10 cellular contexts compared by ENCODE assay signal in the genomic region with DNA sequence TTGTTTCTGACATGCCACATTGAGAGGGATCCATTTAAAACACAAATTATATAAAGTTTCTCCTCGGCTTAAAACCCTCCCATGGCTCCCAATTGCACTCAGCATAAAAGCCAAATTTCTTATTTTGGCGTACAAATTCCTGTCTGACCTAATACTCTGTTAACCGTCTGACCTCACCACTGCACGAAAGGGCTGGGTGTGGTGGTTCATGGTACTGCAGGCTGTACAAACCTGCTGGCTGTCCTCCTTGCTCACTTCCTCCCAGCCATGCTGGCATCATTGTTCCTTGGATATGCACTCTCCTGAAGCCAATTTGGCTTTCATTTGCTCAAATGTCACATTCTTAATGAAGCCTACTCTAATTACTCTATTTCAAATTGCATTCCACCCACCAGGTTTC.
DNase-seq lines count a peak whose midpoint lies in the region; ATAC-seq and TF ChIP-seq lines count a peak whose summit lies in the region.
"Had no signal": no experiment of that assay in that cellular context is flagged by ENCODE, and none has a peak within 500 bp of the region (broad histone marks: within the 10 kb centered on the region; RNA-seq: fewer than 3 reads in every experiment).

No MANE protein-coding gene starts in this region.

- no peak overlapping the region for H3K4me3 ChIP-seq in lower leg skin (ENCODE audit: low read depth, poor library complexity, severe bottlenecking)

- no peaks in the 10 kb centered on the region for H3K4me1 Mint-ChIP-seq in activated naive CD4-positive, alpha-beta T cell treated with anti-CD3 and anti-CD28 coated beads, Interleukin-2, amount 50 U/mL, for 24 hours
- H3K4me1 Mint-ChIP-seq in mesothelial cell of epicardium: no peaks in the 10 kb centered on the region

- H3K36me3 Mint-ChIP-seq in activated naive CD4-positive, alpha-beta T cell treated with anti-CD3 and anti-CD28 coated beads, Interleukin-2, amount 50 U/mL, for 24 hours: no peaks in the 10 kb centered on the region
- no peaks in the 10 kb centered on the region for H3K36me3 Mint-ChIP-seq in mesothelial cell of epicardium
- H3K36me3 Mint-ChIP-seq: brain had no signal

- DNase-seq in NCI-H2171 treated with DMSO at 0.1 percent for 48 hours (lab: John Stamatoyannopoulos, UW) (peak; percentile 10), NCI-H2171 (lab: John Stamatoyannopoulos, UW) (no peak), mesothelial cell of epicardium (ENCODE audit: low spot score in 2 of 2, unreplicated experiment in 2 of 2) (no peak), activated gamma-delta T cell (lab: John Stamatoyannopoulos, UW) (no peak), lower leg skin (ENCODE audit: low spot score in 2 of 2) (no peak)
- DNase-seq: IMR-90 had no signal

- intact Hi-C loops in lower leg skin (cut with DNase I; ENCODE audit: low total_unique reads): no loop called here

- H3K27ac Mint-ChIP-seq in activated naive CD4-positive, alpha-beta T cell treated with anti-CD3 and anti-CD28 coated beads, Interleukin-2, amount 50 U/mL, for 24 hours: peak overlapping the region; percentile 69
- no peak overlapping the region for H3K27ac Mint-ChIP-seq in mesothelial cell of epicardium
- H3K27ac Mint-ChIP-seq: brain had no signal

- peak; percentile 47 for TF ChIP-seq CTCF in mesothelial cell of epicardium (IDR thresholded peaks at IDR 0.05; ENCODE audit: unreplicated experiment)
- TF ChIP-seq CTCF in lower leg skin (IDR thresholded peaks at IDR 0.05): no peak

- WGBS in lower leg skin, 2 donors: 37 to 58% methylated on average over 4 of the region's 4 CpGs

- H3K27me3 Mint-ChIP-seq in activated naive CD4-positive, alpha-beta T cell treated with anti-CD3 and anti-CD28 coated beads, Interleukin-2, amount 50 U/mL, for 24 hours: peaks cover 8% of the 10 kb centered on the region
- H3K27me3 Mint-ChIP-seq in mesothelial cell of epicardium (ENCODE audit: low read depth): peaks cover 41% of the 10 kb centered on the region

- no peak for TF ChIP-seq POLR2A in lower leg skin (IDR thresholded peaks at IDR 0.05)

- peaks cover 6% of the 10 kb centered on the region for H3K9me3 Mint-ChIP-seq in activated naive CD4-positive, alpha-beta T cell treated with anti-CD3 and anti-CD28 coated beads, Interleukin-2, amount 50 U/mL, for 24 hours
- H3K9me3 Mint-ChIP-seq in mesothelial cell of epicardium: peaks cover 5% of the 10 kb centered on the region

- H3K4me3 Mint-ChIP-seq in activated naive CD4-positive, alpha-beta T cell treated with anti-CD3 and anti-CD28 coated beads, Interleukin-2, amount 50 U/mL, for 24 hours: no peak overlapping the region
- no peak overlapping the region for H3K4me3 Mint-ChIP-seq in mesothelial cell of epicardium
- H3K4me3 Mint-ChIP-seq: brain had no signal

- peak; percentile 54 for ATAC-seq in HG02759 (IDR thresholded peaks at IDR 0.05; ENCODE audit: unreplicated experiment)
- no peak for ATAC-seq in HG03095 (IDR thresholded peaks at IDR 0.05; ENCODE audit: unreplicated experiment)
